8 cellular contexts compared by ENCODE assay signal in the genomic region with DNA sequence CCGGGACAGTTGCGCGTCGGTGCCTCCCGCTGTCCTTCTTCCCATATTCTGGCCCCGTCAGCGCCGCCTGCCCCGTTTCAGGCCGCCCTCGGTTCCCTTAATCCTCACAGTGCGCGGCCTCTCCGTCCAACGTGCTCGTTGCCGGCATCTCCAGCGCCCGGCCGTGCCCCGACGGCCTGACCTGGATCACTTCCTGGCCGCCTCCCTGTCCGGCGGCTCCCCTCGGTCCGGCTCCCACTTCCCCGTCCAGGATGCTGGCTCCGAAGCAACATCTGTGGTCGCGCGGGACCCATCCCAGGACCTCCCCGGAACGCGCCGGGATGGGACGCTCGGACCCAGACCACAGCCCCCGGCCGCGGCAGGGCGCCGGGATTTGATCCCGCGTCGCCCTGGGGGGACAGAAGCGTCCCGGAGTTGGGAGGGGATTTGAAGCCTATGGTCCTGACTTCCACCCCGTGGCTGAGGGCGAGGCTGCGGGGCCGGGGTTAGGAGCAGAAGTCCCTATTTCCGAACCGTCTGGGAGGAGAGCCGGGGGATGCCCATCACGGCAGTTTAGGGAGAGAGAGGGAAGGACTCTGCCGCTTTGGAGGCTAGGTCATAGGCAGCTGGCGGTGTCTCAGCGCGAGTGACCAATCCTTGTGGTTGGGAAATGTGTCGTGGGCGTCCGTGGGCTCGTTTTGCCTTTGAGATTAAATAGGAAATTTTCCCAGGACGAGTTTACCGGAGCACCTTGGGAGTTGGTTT. TPM values are rescaled to one million over a fixed set of nuclear protein-coding genes. Genes with fewer than 3 reads are reported as not detected.
A peak's percentile ranks its signal among the peaks of the same experiment; 100 is the strongest.
DNase-seq lines count a peak whose midpoint lies in the region; ATAC-seq and TF ChIP-seq lines count a peak whose summit lies in the region.

No MANE protein-coding gene starts in this region.

- H3K9me3 Mint-ChIP-seq in neural crest cell = no peaks in the 10 kb centered on the region

- H3K4me3 ChIP-seq in esophagus squamous epithelium = peak overlapping the region; percentile 67 to 89 (median 72)

- TF ChIP-seq CTCF in esophagus squamous epithelium (IDR thresholded peaks at IDR 0.05) = no peak
- no peak for TF ChIP-seq CTCF in neural crest cell (conservative IDR thresholded peaks at IDR 0.05)

- 0 to 3% methylated on average over 1 to 6 of the region's 66 CpGs for WGBS in esophagus squamous epithelium, 2 donors

- H3K4me1 Mint-ChIP-seq in neural crest cell = peaks cover 28% of the 10 kb centered on the region

- ATAC-seq in HG02943 (IDR thresholded peaks at IDR 0.05; ENCODE audit: low read depth, unreplicated experiment) (peak; percentile 24), SK-N-SH treated with all-trans-retinoic acid at 6 μM for 48 hours (peak; percentile 65), HG03521 (IDR thresholded peaks at IDR 0.05; ENCODE audit: unreplicated experiment) (no peak)

- intact Hi-C loops in esophagus squamous epithelium (cut with DNase I) = loop anchor here (10.0 kb wide), 1 partner anchor 52 kb away; no protein-coding TSS in a partner anchor

- peak overlapping the region; percentile 96 to 100 (median 98) for H3K27ac ChIP-seq in esophagus squamous epithelium

- H3K36me3 ChIP-seq in esophagus squamous epithelium = no peaks in the 10 kb centered on the region

- peak overlapping the region; percentile 91 for H3K4me3 Mint-ChIP-seq in neural crest cell

- H3K36me3 Mint-ChIP-seq in neural crest cell (ENCODE audit: low read depth) = no peaks in the 10 kb centered on the region

- no peaks in the 10 kb centered on the region for H3K27me3 Mint-ChIP-seq in neural crest cell (ENCODE audit: low read depth)

- peaks cover 10 to 45% (median 20%) of the 10 kb centered on the region in 3 donors for H3K4me1 ChIP-seq in esophagus squamous epithelium

- DNase-seq in stimulated activated CD8-positive, alpha-beta memory T cell treated with anti-CD3 and anti-CD28 coated beads, Interleukin-12 subunit alpha, Interleukin-12 subunit beta, amount 100 ng/mL, for 1 hour (ENCODE audit: low read depth) = peak; percentile 2
- no peak for DNase-seq in stimulated activated CD8-positive, alpha-beta memory T cell treated with anti-CD3 and anti-CD28 coated beads, Interleukin-4, amount 100 ng/mL, for 48 hours
- DNase-seq in esophagus squamous epithelium (lab: John Stamatoyannopoulos, UW) (no peak), neural crest cell (ENCODE audit: low read depth, low spot score) (peak; percentile 22), 8988T (no peak)

- H3K9me3 ChIP-seq in esophagus squamous epithelium = no peaks in the 10 kb centered on the region

- peak overlapping the region; percentile 62 for H3K27ac Mint-ChIP-seq in neural crest cell (ENCODE audit: unreplicated experiment)

- no peak for TF ChIP-seq POLR2A in esophagus squamous epithelium (IDR thresholded peaks at IDR 0.05)

- H3K27me3 ChIP-seq in esophagus squamous epithelium = no peaks in the 10 kb centered on the region

TF ChIP-seq in SK-N-SH treated with all-trans-retinoic acid at 6 μM for 48 hours, 23 proteins besides CTCF, POLR2A, EP300 and RAD21:
- TF ChIP-seq, protein P1, sequence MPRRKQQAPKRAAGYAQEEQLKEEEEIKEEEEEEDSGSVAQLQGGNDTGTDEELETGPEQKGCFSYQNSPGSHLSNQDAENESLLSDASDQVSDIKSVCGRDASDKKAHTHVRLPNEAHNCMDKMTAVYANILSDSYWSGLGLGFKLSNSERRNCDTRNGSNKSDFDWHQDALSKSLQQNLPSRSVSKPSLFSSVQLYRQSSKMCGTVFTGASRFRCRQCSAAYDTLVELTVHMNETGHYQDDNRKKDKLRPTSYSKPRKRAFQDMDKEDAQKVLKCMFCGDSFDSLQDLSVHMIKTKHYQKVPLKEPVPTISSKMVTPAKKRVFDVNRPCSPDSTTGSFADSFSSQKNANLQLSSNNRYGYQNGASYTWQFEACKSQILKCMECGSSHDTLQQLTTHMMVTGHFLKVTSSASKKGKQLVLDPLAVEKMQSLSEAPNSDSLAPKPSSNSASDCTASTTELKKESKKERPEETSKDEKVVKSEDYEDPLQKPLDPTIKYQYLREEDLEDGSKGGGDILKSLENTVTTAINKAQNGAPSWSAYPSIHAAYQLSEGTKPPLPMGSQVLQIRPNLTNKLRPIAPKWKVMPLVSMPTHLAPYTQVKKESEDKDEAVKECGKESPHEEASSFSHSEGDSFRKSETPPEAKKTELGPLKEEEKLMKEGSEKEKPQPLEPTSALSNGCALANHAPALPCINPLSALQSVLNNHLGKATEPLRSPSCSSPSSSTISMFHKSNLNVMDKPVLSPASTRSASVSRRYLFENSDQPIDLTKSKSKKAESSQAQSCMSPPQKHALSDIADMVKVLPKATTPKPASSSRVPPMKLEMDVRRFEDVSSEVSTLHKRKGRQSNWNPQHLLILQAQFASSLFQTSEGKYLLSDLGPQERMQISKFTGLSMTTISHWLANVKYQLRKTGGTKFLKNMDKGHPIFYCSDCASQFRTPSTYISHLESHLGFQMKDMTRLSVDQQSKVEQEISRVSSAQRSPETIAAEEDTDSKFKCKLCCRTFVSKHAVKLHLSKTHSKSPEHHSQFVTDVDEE (CRISPR knock-in tag; IDR thresholded peaks at IDR 0.05) = no peak
- peak; percentile 29; the same call in 1 of the 2 replicates for TF ChIP-seq ZFP3 (CRISPR knock-in tag; IDR thresholded peaks at IDR 0.05)
- TF ChIP-seq, protein P2, sequence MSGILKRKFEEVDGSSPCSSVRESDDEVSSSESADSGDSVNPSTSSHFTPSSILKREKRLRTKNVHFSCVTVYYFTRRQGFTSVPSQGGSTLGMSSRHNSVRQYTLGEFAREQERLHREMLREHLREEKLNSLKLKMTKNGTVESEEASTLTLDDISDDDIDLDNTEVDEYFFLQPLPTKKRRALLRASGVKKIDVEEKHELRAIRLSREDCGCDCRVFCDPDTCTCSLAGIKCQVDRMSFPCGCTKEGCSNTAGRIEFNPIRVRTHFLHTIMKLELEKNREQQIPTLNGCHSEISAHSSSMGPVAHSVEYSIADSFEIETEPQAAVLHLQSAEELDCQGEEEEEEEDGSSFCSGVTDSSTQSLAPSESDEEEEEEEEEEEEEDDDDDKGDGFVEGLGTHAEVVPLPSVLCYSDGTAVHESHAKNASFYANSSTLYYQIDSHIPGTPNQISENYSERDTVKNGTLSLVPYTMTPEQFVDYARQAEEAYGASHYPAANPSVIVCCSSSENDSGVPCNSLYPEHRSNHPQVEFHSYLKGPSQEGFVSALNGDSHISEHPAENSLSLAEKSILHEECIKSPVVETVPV (CRISPR knock-in tag; IDR thresholded peaks at IDR 0.05) = 0 out of 2 replicates have a peak, but pooled peaks have one; percentile 30

RNA-seq across cellular contexts. Expression of a gene that starts 53.8 kb away (rescaled TPM):
- total RNA-seq in esophagus squamous epithelium (1 to 10 TPM in 3 of 4 donors, under 1 TPM in 1; 0.99 to 6.1 (median 3.5) TPM), neural crest cell (16.8 and 20.2 TPM in 2 replicates)

RNA-seq across cellular contexts. Expression of a gene that starts 58.0 kb away (rescaled TPM):
- total RNA-seq in esophagus squamous epithelium = 10 to 100 TPM; 27.8 to 48.9 (median 33.5) TPM
- 17.0 and 17.7 TPM in 2 replicates for total RNA-seq in neural crest cell

Comparison
In these comparisons a context has a peak if more than half of its experiments do, and no peak if none do; other contexts are left out.
1. DNase-seq: peak in stimulated activated CD8-positive, alpha-beta memory T cell treated with anti-CD3 and anti-CD28 coated beads, Interleukin-12 subunit alpha, Interleukin-12 subunit beta, amount 100 ng/mL, for 1 hour (single experiment) and neural crest cell (single experiment); none in stimulated activated CD8-positive, alpha-beta memory T cell treated with anti-CD3 and anti-CD28 coated beads, Interleukin-4, amount 100 ng/mL, for 48 hours (single experiment), esophagus squamous epithelium (single experiment) and 8988T (single experiment).